Comparison of ENCODE assay signal across 39 cellular contexts in the genomic region with DNA sequence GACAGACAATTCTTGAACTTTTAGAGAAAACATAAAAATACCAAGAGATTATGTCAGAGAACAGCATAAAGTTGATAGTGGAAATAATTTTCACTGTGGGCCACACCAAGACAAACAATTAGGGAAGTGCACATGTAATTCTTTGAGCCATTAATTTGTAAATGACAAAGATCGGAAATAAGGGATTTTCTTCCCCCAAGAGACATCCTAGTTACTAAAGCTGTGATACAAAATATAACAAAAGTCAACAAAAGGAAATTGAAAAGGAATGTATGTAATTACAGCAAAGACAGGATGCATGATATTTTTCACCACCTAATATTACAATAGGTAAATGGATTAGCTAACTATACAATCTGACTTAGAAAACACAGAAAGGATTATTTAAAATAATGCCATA. TPM values are rescaled to one million over a fixed set of nuclear protein-coding genes. Genes with fewer than 3 reads are reported as not detected.
"Had no signal": no experiment of that assay in that cellular context is flagged by ENCODE, and none has a peak within 500 bp of the region (broad histone marks: within the 10 kb centered on the region; RNA-seq: fewer than 3 reads in every experiment).

No MANE protein-coding gene starts in this region.

- H3K27me3 Mint-ChIP-seq: activated B cell treated with CpG ODN at 0.5 μM for 24 hours; activated CD4-positive, alpha-beta memory T cell treated with anti-CD3 and anti-CD28 coated beads for 36 hours; activated CD4-positive, alpha-beta T cell treated with anti-CD3 and anti-CD28 coated beads, Interleukin-2, amount 10 ng/mL, durations not matched to agents 24 days and 14 days; activated naive CD8-positive, alpha-beta T cell treated with anti-CD3 and anti-CD28 coated beads, Interleukin-2, amount 50 U/mL, for 24 hours had no signal

- H3K27me3 ChIP-seq: adrenal gland, body of pancreas, dorsolateral prefrontal cortex, esophagus muscularis mucosa, foreskin keratinocyte, gastrocnemius medialis, heart right ventricle had no signal

- H3K27ac Mint-ChIP-seq: activated B cell treated with CpG ODN at 0.5 μM for 24 hours; activated CD4-positive, alpha-beta memory T cell treated with anti-CD3 and anti-CD28 coated beads for 36 hours; activated CD4-positive, alpha-beta T cell treated with anti-CD3 and anti-CD28 coated beads for 36 hours; activated CD4-positive, alpha-beta T cell treated with anti-CD3 and anti-CD28 coated beads, Interleukin-2, amount 10 ng/mL, durations not matched to agents 24 days and 14 days; activated CD8-positive, alpha-beta memory T cell treated with anti-CD3 and anti-CD28 coated beads, Interleukin-2, amount 10 ng/mL, durations not matched to agents 7 days and 5 days; activated CD8-positive, alpha-beta T cell treated with anti-CD3 and anti-CD28 coated beads, Interleukin-2, amount 10 ng/mL, durations not matched to agents 7 days and 5 days; activated naive CD4-positive, alpha-beta T cell treated with anti-CD3 and anti-CD28 coated beads for 36 hours; activated naive CD4-positive, alpha-beta T cell treated with anti-CD3 and anti-CD28 coated beads, Interleukin-2, amount 50 U/mL, for 24 hours; activated naive CD8-positive, alpha-beta T cell treated with anti-CD3 and anti-CD28 coated beads for 36 hours; activated naive CD8-positive, alpha-beta T cell treated with anti-CD3 and anti-CD28 coated beads, Interleukin-2, amount 50 U/mL, for 24 hours; activated T-helper 1 cell treated with anti-CD3 and anti-CD28 coated beads, Interleukin-12 subunit alpha, Interleukin-12 subunit beta, Interleukin-2, Interleukin-4 antibody, amounts not matched to agents 30 ng/mL and 10 ng/mL and 1 ng/mL, durations not matched to agents 14 hours and 24 hours and 36 hours; activated T-helper 2 cell treated with anti-CD3 and anti-CD28 coated beads, Interferon-gamma antibody, Interleukin-2, Interleukin-4, amounts not matched to agents 10 μg/mL and 5 μg/mL and 100 μg/mL, durations not matched to agents 14 hours and 24 hours and 36 hours; endodermal cell; T-helper 17 cell; T-helper 2 cell treated with Interferon-gamma antibody and Interleukin-4, amounts not matched to agents 5 μg/mL and 100 μg/mL, for 36 hours had no signal

- H3K4me1 ChIP-seq: adrenal gland, body of pancreas, esophagus muscularis mucosa, foreskin keratinocyte, gastrocnemius medialis had no signal

- H3K4me3 Mint-ChIP-seq: activated B cell treated with CpG ODN at 0.5 μM for 24 hours; activated CD4-positive, alpha-beta memory T cell treated with anti-CD3 and anti-CD28 coated beads for 36 hours; activated CD4-positive, alpha-beta T cell treated with anti-CD3 and anti-CD28 coated beads for 36 hours; activated CD4-positive, alpha-beta T cell treated with anti-CD3 and anti-CD28 coated beads, Interleukin-2, amount 10 ng/mL, durations not matched to agents 24 days and 14 days; activated CD8-positive, alpha-beta memory T cell treated with anti-CD3 and anti-CD28 coated beads, Interleukin-2, amount 10 ng/mL, durations not matched to agents 7 days and 5 days; activated CD8-positive, alpha-beta T cell treated with anti-CD3 and anti-CD28 coated beads, Interleukin-2, amount 10 ng/mL, durations not matched to agents 7 days and 5 days; activated naive CD4-positive, alpha-beta T cell treated with anti-CD3 and anti-CD28 coated beads for 36 hours; activated naive CD4-positive, alpha-beta T cell treated with anti-CD3 and anti-CD28 coated beads, Interleukin-2, amount 50 U/mL, for 24 hours; activated naive CD8-positive, alpha-beta T cell treated with anti-CD3 and anti-CD28 coated beads for 36 hours; activated naive CD8-positive, alpha-beta T cell treated with anti-CD3 and anti-CD28 coated beads, Interleukin-2, amount 50 U/mL, for 24 hours; activated T-helper 1 cell treated with anti-CD3 and anti-CD28 coated beads, Interleukin-12 subunit alpha, Interleukin-12 subunit beta, Interleukin-2, Interleukin-4 antibody, amounts not matched to agents 30 ng/mL and 10 ng/mL and 1 ng/mL, durations not matched to agents 14 hours and 24 hours and 36 hours; endodermal cell; T-helper 17 cell; T-helper 2 cell treated with Interferon-gamma antibody and Interleukin-4, amounts not matched to agents 5 μg/mL and 100 μg/mL, for 36 hours had no signal

- H3K36me3 ChIP-seq: adrenal gland, esophagus muscularis mucosa, gastrocnemius medialis, heart right ventricle, WERI-Rb-1 had no signal

- DNase-seq: activated B cell treated with CpG ODN at 0.5 μM for 24 hours; activated CD4-positive, alpha-beta memory T cell treated with anti-CD3 and anti-CD28 coated beads for 36 hours; activated CD4-positive, alpha-beta T cell treated with anti-CD3 and anti-CD28 coated beads for 36 hours; activated CD4-positive, alpha-beta T cell treated with anti-CD3 and anti-CD28 coated beads, Interleukin-2, amount 10 ng/mL, durations not matched to agents 24 days and 14 days; activated CD4-positive, CD25-positive, alpha-beta regulatory T cell treated with anti-CD3 and anti-CD28 coated beads, Interleukin-2, amount 50 U/mL, for 72 hours; activated CD8-positive, alpha-beta memory T cell treated with anti-CD3 and anti-CD28 coated beads, Interleukin-2, amount 10 ng/mL, durations not matched to agents 7 days and 5 days; activated CD8-positive, alpha-beta memory T cell treated with anti-CD3 and anti-CD28 coated beads, Interleukin-2, amount 50 U/mL, for 4 hours; activated CD8-positive, alpha-beta T cell treated with anti-CD3 and anti-CD28 coated beads, Interleukin-2, amount 10 ng/mL, durations not matched to agents 7 days and 5 days; activated effector memory CD4-positive, alpha-beta T cell treated with anti-CD3 and anti-CD28 coated beads, Interleukin-2, amount 50 U/mL, for 16 hours; activated naive CD4-positive, alpha-beta T cell treated with anti-CD3 and anti-CD28 coated beads for 36 hours; activated naive CD8-positive, alpha-beta T cell treated with anti-CD3 and anti-CD28 coated beads for 36 hours; activated naive CD8-positive, alpha-beta T cell treated with anti-CD3 and anti-CD28 coated beads, Interleukin-2, amount 50 U/mL, for 24 hours; activated T-cell treated with anti-CD3 and anti-CD28 coated beads, Interleukin-2, amount 50 U/mL, for 1 hour; activated T-cell treated with anti-CD3 and anti-CD28 coated beads, Interleukin-2, amount 50 U/mL, for 48 hours; adrenal gland; amygdala; aorta; body of pancreas; caudate nucleus; cortex of kidney; dorsolateral prefrontal cortex; effector memory CD4-positive, alpha-beta T cell; endodermal cell; erythroblast; foreskin keratinocyte; gastrocnemius medialis; heart right ventricle; T-helper 1 cell; T-helper 17 cell; T1000; WERI-Rb-1 had no signal

- H3K27ac ChIP-seq: adrenal gland, body of pancreas, dorsolateral prefrontal cortex, esophagus muscularis mucosa, foreskin keratinocyte, gastrocnemius medialis, heart right ventricle, WERI-Rb-1 had no signal

- H3K9me3 Mint-ChIP-seq: activated B cell treated with CpG ODN at 0.5 μM for 24 hours; activated CD4-positive, alpha-beta memory T cell treated with anti-CD3 and anti-CD28 coated beads for 36 hours; activated CD4-positive, alpha-beta T cell treated with anti-CD3 and anti-CD28 coated beads, Interleukin-2, amount 10 ng/mL, durations not matched to agents 24 days and 14 days; activated naive CD4-positive, alpha-beta T cell treated with anti-CD3 and anti-CD28 coated beads for 36 hours; activated naive CD4-positive, alpha-beta T cell treated with anti-CD3 and anti-CD28 coated beads, Interleukin-2, amount 50 U/mL, for 24 hours; activated naive CD8-positive, alpha-beta T cell treated with anti-CD3 and anti-CD28 coated beads for 36 hours; activated naive CD8-positive, alpha-beta T cell treated with anti-CD3 and anti-CD28 coated beads, Interleukin-2, amount 50 U/mL, for 24 hours; activated T-helper 1 cell treated with anti-CD3 and anti-CD28 coated beads, Interleukin-12 subunit alpha, Interleukin-12 subunit beta, Interleukin-2, Interleukin-4 antibody, amounts not matched to agents 30 ng/mL and 10 ng/mL and 1 ng/mL, durations not matched to agents 14 hours and 24 hours and 36 hours; activated T-helper 2 cell treated with anti-CD3 and anti-CD28 coated beads, Interferon-gamma antibody, Interleukin-2, Interleukin-4, amounts not matched to agents 10 μg/mL and 5 μg/mL and 100 μg/mL, durations not matched to agents 14 hours and 24 hours and 36 hours; endodermal cell; T-helper 2 cell treated with Interferon-gamma antibody and Interleukin-4, amounts not matched to agents 5 μg/mL and 100 μg/mL, for 36 hours had no signal

- FAIRE-seq: colon had no signal

- H3K4me3 ChIP-seq: adrenal gland, body of pancreas, dorsolateral prefrontal cortex, esophagus muscularis mucosa, gastrocnemius medialis, heart right ventricle had no signal

- H3K4me1 Mint-ChIP-seq: activated B cell treated with CpG ODN at 0.5 μM for 24 hours; activated CD4-positive, alpha-beta T cell treated with anti-CD3 and anti-CD28 coated beads for 36 hours; activated CD4-positive, alpha-beta T cell treated with anti-CD3 and anti-CD28 coated beads, Interleukin-2, amount 10 ng/mL, durations not matched to agents 24 days and 14 days; activated naive CD4-positive, alpha-beta T cell treated with anti-CD3 and anti-CD28 coated beads, Interleukin-2, amount 50 U/mL, for 24 hours; activated naive CD8-positive, alpha-beta T cell treated with anti-CD3 and anti-CD28 coated beads for 36 hours; activated naive CD8-positive, alpha-beta T cell treated with anti-CD3 and anti-CD28 coated beads, Interleukin-2, amount 50 U/mL, for 24 hours; T-helper 17 cell had no signal

- H3K9me3 ChIP-seq: adrenal gland, body of pancreas, esophagus muscularis mucosa, gastrocnemius medialis had no signal

- H3K36me3 Mint-ChIP-seq: activated CD4-positive, alpha-beta memory T cell treated with anti-CD3 and anti-CD28 coated beads for 36 hours; activated CD8-positive, alpha-beta memory T cell treated with anti-CD3 and anti-CD28 coated beads, Interleukin-2, amount 10 ng/mL, durations not matched to agents 7 days and 5 days; activated naive CD4-positive, alpha-beta T cell treated with anti-CD3 and anti-CD28 coated beads, Interleukin-2, amount 50 U/mL, for 24 hours; activated naive CD8-positive, alpha-beta T cell treated with anti-CD3 and anti-CD28 coated beads for 36 hours had no signal

RNA-seq across cellular contexts. Expression of gene LRRC72, which starts 12.4 kb away (rescaled TPM):
- total RNA-seq: activated B cell treated with CpG ODN at 0.5 μM for 24 hours; activated CD4-positive, alpha-beta memory T cell treated with anti-CD3 and anti-CD28 coated beads for 36 hours; activated CD4-positive, alpha-beta T cell treated with anti-CD3 and anti-CD28 coated beads for 36 hours; activated CD4-positive, alpha-beta T cell treated with anti-CD3 and anti-CD28 coated beads, Interleukin-2, amount 10 ng/mL, durations not matched to agents 24 days and 14 days; activated CD8-positive, alpha-beta memory T cell treated with anti-CD3 and anti-CD28 coated beads for 36 hours; activated CD8-positive, alpha-beta memory T cell treated with anti-CD3 and anti-CD28 coated beads, Interleukin-2, amount 10 ng/mL, durations not matched to agents 7 days and 5 days; activated CD8-positive, alpha-beta T cell treated with anti-CD3 and anti-CD28 coated beads, Interleukin-2, amount 10 ng/mL, durations not matched to agents 7 days and 5 days; activated naive CD4-positive, alpha-beta T cell treated with anti-CD3 and anti-CD28 coated beads for 36 hours; activated naive CD8-positive, alpha-beta T cell treated with anti-CD3 and anti-CD28 coated beads for 36 hours; activated T-helper 1 cell treated with anti-CD3 and anti-CD28 coated beads, Interleukin-12 subunit alpha, Interleukin-12 subunit beta, Interleukin-2, Interleukin-4 antibody, amounts not matched to agents 30 ng/mL and 10 ng/mL and 1 ng/mL, durations not matched to agents 14 hours and 24 hours and 36 hours; activated T-helper 2 cell treated with anti-CD3 and anti-CD28 coated beads, Interferon-gamma antibody, Interleukin-2, Interleukin-4, amounts not matched to agents 10 μg/mL and 5 μg/mL and 100 μg/mL, durations not matched to agents 14 hours and 24 hours and 36 hours; adrenal gland; aorta; body of pancreas; chondrocyte; dorsolateral prefrontal cortex; endodermal cell; esophagus muscularis mucosa; foreskin keratinocyte; gastrocnemius medialis; heart right ventricle; T-helper 17 cell had no signal
- polyA plus RNA-seq: adrenal gland, aorta, foreskin keratinocyte, heart right ventricle had no signal

RNA-seq across cellular contexts. Expression of gene SOSTDC1, which starts 48.7 kb away (rescaled TPM):
- total RNA-seq: activated B cell treated with CpG ODN at 0.5 μM for 24 hours; activated CD4-positive, alpha-beta memory T cell treated with anti-CD3 and anti-CD28 coated beads for 36 hours; activated CD4-positive, alpha-beta T cell treated with anti-CD3 and anti-CD28 coated beads for 36 hours; activated CD4-positive, alpha-beta T cell treated with anti-CD3 and anti-CD28 coated beads, Interleukin-2, amount 10 ng/mL, durations not matched to agents 24 days and 14 days; activated CD8-positive, alpha-beta memory T cell treated with anti-CD3 and anti-CD28 coated beads for 36 hours; activated CD8-positive, alpha-beta memory T cell treated with anti-CD3 and anti-CD28 coated beads, Interleukin-2, amount 10 ng/mL, durations not matched to agents 7 days and 5 days; activated CD8-positive, alpha-beta T cell treated with anti-CD3 and anti-CD28 coated beads, Interleukin-2, amount 10 ng/mL, durations not matched to agents 7 days and 5 days; activated naive CD4-positive, alpha-beta T cell treated with anti-CD3 and anti-CD28 coated beads for 36 hours; activated naive CD8-positive, alpha-beta T cell treated with anti-CD3 and anti-CD28 coated beads for 36 hours; activated T-helper 1 cell treated with anti-CD3 and anti-CD28 coated beads, Interleukin-12 subunit alpha, Interleukin-12 subunit beta, Interleukin-2, Interleukin-4 antibody, amounts not matched to agents 30 ng/mL and 10 ng/mL and 1 ng/mL, durations not matched to agents 14 hours and 24 hours and 36 hours; activated T-helper 2 cell treated with anti-CD3 and anti-CD28 coated beads, Interferon-gamma antibody, Interleukin-2, Interleukin-4, amounts not matched to agents 10 μg/mL and 5 μg/mL and 100 μg/mL, durations not matched to agents 14 hours and 24 hours and 36 hours; aorta; body of pancreas; chondrocyte; foreskin keratinocyte; gastrocnemius medialis; T-helper 17 cell had no signal
- polyA plus RNA-seq: aorta had no signal
